8 cellular contexts compared by ENCODE assay signal in genomic region chr16:55842369-55843104, GRCh38. TPM values are rescaled to one million over a fixed set of nuclear protein-coding genes. Genes with fewer than 3 reads are reported as not detected.
A peak's percentile ranks its signal among the peaks of the same experiment; 100 is the strongest.
DNase-seq lines count a peak whose midpoint lies in the region; ATAC-seq and TF ChIP-seq lines count a peak whose summit lies in the region.

No MANE protein-coding gene starts in this region.

- peak; percentile 8 for DNase-seq in activated gamma-delta T cell treated with Interleukin-2 at 50 U/mL for 16 hours
- no peak for DNase-seq in activated gamma-delta T cell (lab: John Stamatoyannopoulos, UW)
- DNase-seq in Panc1 (ENCODE audit: low read depth, low spot score), result peak; percentile 17
- DNase-seq in dermis microvascular lymphatic vessel endothelial cell (ENCODE audit: low read depth in 2 of 2), result peak; percentile 18 to 53
- peak; percentile 46 to 62 for DNase-seq in lung microvascular endothelial cell (ENCODE audit: low read depth in 2 of 2)
- no peak for DNase-seq in NCI-H226
- no peak for DNase-seq in activated CD4-positive, CD25-positive, alpha-beta regulatory T cell (lab: John Stamatoyannopoulos, UW)

- no peak overlapping the region for H3K27ac ChIP-seq in Panc1 (ENCODE audit: low read length)

- CTCF ChIA-PET in Panc1 (lab: Charles Lee), result interaction anchor here (0.8 kb wide), 1 partner anchor 377 kb away, joined by 3 read pairs; no protein-coding TSS in a partner anchor

- H3K36me3 ChIP-seq in Panc1 (ENCODE audit: control insufficient read depth, insufficient read depth, low read length), result no peaks in the 10 kb centered on the region

- ATAC-seq in HG03460 (IDR thresholded peaks at IDR 0.05; ENCODE audit: unreplicated experiment) (peak; percentile 61), Panc1 (peak; percentile 85)

- BruUV-seq in Panc1 (replicated peaks; lab: Mats Ljungman, UMichigan), result no TSS peak

- H3K4me3 ChIP-seq in Panc1 (ENCODE audit: low read depth in 2 of 2, low read length in 2 of 2), result no peak overlapping the region

- POLR2A ChIA-PET in Panc1 (lab: Charles Lee), result interaction anchor here (0.6 kb wide), 1 partner anchor 100 kb away, joined by 3 read pairs; no protein-coding TSS in a partner anchor

- no peaks in the 10 kb centered on the region for H3K27me3 ChIP-seq in Panc1 (ENCODE audit: control insufficient read depth, insufficient read depth, low read length)

- H3K4me1 ChIP-seq in Panc1 (ENCODE audit: control insufficient read depth, insufficient read depth, low read length), result no peaks in the 10 kb centered on the region

- in situ Hi-C loops in Panc1 (cut with HindIII; ENCODE audit: low pct_unique_long_range_greater_than_20kb, low sequenced_read_pairs), result loop anchor here (25.0 kb wide), 1 partner anchor 130 kb away; no protein-coding TSS in a partner anchor

- no peaks in the 10 kb centered on the region for H3K9me3 ChIP-seq in Panc1 (ENCODE audit: control insufficient read depth, insufficient read depth, low read depth, low read length)

- intact Hi-C loops in Panc1 (cut with micrococcal nuclease; ENCODE audit: unreplicated experiment), result loop anchor here (1.0 kb wide), 1 partner anchor 130 kb away; no protein-coding TSS in a partner anchor

- TF ChIP-seq CTCF in Panc1 (IDR thresholded peaks at IDR 0.05), result peak; percentile 77

RNA-seq across cellular contexts. Expression of gene CES1, which starts 9.6 kb away (rescaled TPM):
- total RNA-seq in Panc1 (2021; ENCODE audit: unreplicated experiment) (27.5 TPM), dermis microvascular lymphatic vessel endothelial cell (under 0.01 TPM in 1 of 2 replicates, not detected in the other), lung microvascular endothelial cell (0.22 and 1.4 TPM in 2 replicates)
- 15.8 TPM for polyA plus RNA-seq in Panc1 (2012; ENCODE audit: insufficient read length)

RNA-seq across cellular contexts. Expression of gene CES5A, which starts 32.6 kb away (rescaled TPM):
- total RNA-seq in Panc1 (2021; ENCODE audit: unreplicated experiment), result not detected
- polyA plus RNA-seq in Panc1 (2012; ENCODE audit: insufficient read length), result not detected
- total RNA-seq in dermis microvascular lymphatic vessel endothelial cell, result not detected in 2 replicates
- not detected in 2 replicates for total RNA-seq in lung microvascular endothelial cell

Comparison
In these comparisons a context has a peak if more than half of its experiments do, and no peak if none do; other contexts are left out.
1. DNase-seq: peak in activated gamma-delta T cell treated with Interleukin-2 at 50 U/mL for 16 hours (single experiment), Panc1 (single experiment), dermis microvascular lymphatic vessel endothelial cell (2 of 2) and lung microvascular endothelial cell (2 of 2); none in activated gamma-delta T cell (single experiment), NCI-H226 (single experiment) and activated CD4-positive, CD25-positive, alpha-beta regulatory T cell (0 of 4).
2. RNA of gene CES1, which starts 9.6 kb away (total RNA-seq): 27.5 TPM in Panc1 (single experiment); 0.22 to 1.4 TPM in lung microvascular endothelial cell and under 0.01 TPM in dermis microvascular lymphatic vessel endothelial cell; every median in the first group is over 10 times any median in the second.